ENCODE assay signal across 8 cellular contexts in the genomic region with DNA sequence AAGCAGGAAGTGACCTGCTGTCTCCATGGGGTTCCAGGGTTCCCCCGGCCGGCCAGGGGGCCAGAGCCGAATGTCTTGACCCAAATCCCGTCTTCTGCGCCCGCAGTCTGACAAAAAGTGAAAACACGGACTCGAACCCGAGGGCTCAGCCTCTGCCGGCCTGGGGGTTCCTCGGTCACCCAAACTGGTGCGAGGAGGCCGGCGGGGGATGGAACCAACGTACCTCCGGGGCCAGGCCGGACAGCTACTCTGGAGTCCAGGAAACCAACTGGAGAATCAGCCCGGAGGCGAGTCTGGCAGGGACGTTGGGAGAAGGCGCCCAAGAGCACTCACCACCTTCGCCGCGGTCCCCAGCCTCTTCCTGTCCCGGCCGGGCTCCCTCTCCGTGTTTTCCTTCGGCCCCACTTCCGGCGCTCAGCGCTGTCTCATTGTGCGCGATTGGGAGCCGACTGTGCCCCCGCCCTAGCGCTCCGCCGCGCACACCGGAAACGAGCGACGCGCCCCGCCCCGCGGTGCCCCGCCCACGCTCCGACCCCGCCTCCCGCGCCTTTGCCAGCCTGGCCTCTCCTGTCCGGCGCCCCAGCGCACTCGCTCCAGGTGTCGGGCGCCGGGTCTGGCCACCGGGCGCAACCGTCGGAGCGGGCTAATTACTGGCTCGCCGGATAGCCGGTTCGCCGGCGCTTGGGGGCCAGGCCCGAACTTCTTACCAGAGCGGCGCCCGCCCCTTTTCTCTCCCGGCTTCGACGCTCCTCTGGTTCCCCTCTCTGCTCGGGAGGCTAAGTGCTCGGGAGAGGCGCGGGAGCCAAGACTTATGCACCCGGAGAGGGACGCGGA. TPM values are rescaled to one million over a fixed set of nuclear protein-coding genes. Genes with fewer than 3 reads are reported as not detected.
DNase-seq lines count a peak whose midpoint lies in the region; ATAC-seq, FAIRE-seq and TF ChIP-seq lines count a peak whose summit lies in the region.

A gene with protein sequence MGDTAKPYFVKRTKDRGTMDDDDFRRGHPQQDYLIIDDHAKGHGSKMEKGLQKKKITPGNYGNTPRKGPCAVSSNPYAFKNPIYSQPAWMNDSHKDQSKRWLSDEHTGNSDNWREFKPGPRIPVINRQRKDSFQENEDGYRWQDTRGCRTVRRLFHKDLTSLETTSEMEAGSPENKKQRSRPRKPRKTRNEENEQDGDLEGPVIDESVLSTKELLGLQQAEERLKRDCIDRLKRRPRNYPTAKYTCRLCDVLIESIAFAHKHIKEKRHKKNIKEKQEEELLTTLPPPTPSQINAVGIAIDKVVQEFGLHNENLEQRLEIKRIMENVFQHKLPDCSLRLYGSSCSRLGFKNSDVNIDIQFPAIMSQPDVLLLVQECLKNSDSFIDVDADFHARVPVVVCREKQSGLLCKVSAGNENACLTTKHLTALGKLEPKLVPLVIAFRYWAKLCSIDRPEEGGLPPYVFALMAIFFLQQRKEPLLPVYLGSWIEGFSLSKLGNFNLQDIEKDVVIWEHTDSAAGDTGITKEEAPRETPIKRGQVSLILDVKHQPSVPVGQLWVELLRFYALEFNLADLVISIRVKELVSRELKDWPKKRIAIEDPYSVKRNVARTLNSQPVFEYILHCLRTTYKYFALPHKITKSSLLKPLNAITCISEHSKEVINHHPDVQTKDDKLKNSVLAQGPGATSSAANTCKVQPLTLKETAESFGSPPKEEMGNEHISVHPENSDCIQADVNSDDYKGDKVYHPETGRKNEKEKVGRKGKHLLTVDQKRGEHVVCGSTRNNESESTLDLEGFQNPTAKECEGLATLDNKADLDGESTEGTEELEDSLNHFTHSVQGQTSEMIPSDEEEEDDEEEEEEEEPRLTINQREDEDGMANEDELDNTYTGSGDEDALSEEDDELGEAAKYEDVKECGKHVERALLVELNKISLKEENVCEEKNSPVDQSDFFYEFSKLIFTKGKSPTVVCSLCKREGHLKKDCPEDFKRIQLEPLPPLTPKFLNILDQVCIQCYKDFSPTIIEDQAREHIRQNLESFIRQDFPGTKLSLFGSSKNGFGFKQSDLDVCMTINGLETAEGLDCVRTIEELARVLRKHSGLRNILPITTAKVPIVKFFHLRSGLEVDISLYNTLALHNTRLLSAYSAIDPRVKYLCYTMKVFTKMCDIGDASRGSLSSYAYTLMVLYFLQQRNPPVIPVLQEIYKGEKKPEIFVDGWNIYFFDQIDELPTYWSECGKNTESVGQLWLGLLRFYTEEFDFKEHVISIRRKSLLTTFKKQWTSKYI (N-terminal part only) (minus strand): TSS at position 363 of the 834 bp plus-strand sequence. CDS start 1,211 bp downstream, outside the sequence.

- DNase-seq in AG08395 (ENCODE audit: low spot score) (peak; percentile 96), NCI-H2227 (lab: John Stamatoyannopoulos, UW; ENCODE audit: unreplicated experiment) (peak; percentile 95), WTC11 (ENCODE audit: low spot score) (peak; percentile 97), bronchial epithelial cell (ENCODE audit: low read depth) (peak; percentile 80), iPS-NIHi7 (ENCODE audit: extremely low spot score) (peak; percentile 97), smooth muscle cell (lab: John Stamatoyannopoulos, UW; ENCODE audit: unreplicated experiment) (peak; percentile 90)

- H2AFZ ChIP-seq in smooth muscle cell (ENCODE audit: low read depth): peak within 1 kb of the TSS; percentile 81

- H3K27me3 Mint-ChIP-seq in WTC11 (ENCODE audit: low read depth): peaks cover 17% of the 10 kb centered on the region

- no peaks in the 10 kb centered on the region for H3K9me3 Mint-ChIP-seq in WTC11

- no peak for FAIRE-seq in bronchial epithelial cell (lab: Jason Lieb, UNC)

- peak within 1 kb of the TSS; percentile 88 for H3K4me2 ChIP-seq in smooth muscle cell

- H3K9ac ChIP-seq in smooth muscle cell (ENCODE audit: low read depth): peak within 1 kb of the TSS; percentile 91

- H3K27ac Mint-ChIP-seq in WTC11: peak within 1 kb of the TSS; percentile 99

- H3K9me3 ChIP-seq in smooth muscle cell (replicated peaks; ENCODE audit: low read depth): no peaks in the 10 kb centered on the region

- peaks cover 20% of the 10 kb centered on the region for H3K4me1 Mint-ChIP-seq in WTC11

- WGBS in smooth muscle cell (ENCODE audit: low lambda C conversion rate): 1% methylated on average over 81 of the region's 85 CpGs

- peaks cover 16% of the 10 kb centered on the region for H3K36me3 Mint-ChIP-seq in WTC11

- peaks cover 17% of the 10 kb centered on the region for H3K4me1 ChIP-seq in smooth muscle cell (ENCODE audit: low read depth)

- no peaks in the 10 kb centered on the region for H3F3A ChIP-seq in smooth muscle cell (ENCODE audit: low read depth)

- ATAC-seq in GM18909 (IDR thresholded peaks at IDR 0.05; ENCODE audit: poor library complexity, unreplicated experiment): peak; percentile 85
- peak; percentile 84 for ATAC-seq in HG03159 (IDR thresholded peaks at IDR 0.05; ENCODE audit: unreplicated experiment)
- ATAC-seq in WTC11: peak; percentile 94

- H4K20me1 ChIP-seq in smooth muscle cell (ENCODE audit: low read depth): peaks cover 37% of the 10 kb centered on the region

- H3K79me2 ChIP-seq in smooth muscle cell (ENCODE audit: low read depth): peaks cover 45% of the 10 kb centered on the region

- H3K27ac ChIP-seq in smooth muscle cell (ENCODE audit: low read depth): peak within 1 kb of the TSS; percentile 93

- CTCF ChIA-PET in WTC11 (lab: Charles Lee): no interaction called here

- peak within 1 kb of the TSS; percentile 100 for H3K4me3 Mint-ChIP-seq in WTC11

- TF ChIP-seq CTCF in WTC11 (IDR thresholded peaks at IDR 0.05): no peak
- TF ChIP-seq CTCF in bronchial epithelial cell (IDR thresholded peaks at IDR 0.05; ENCODE audit: insufficient read depth, low read length, severe bottlenecking): no peak
- no peak for TF ChIP-seq CTCF in smooth muscle cell (IDR thresholded peaks at IDR 0.05; ENCODE audit: borderline replicate concordance, insufficient read depth, poor library complexity, severe bottlenecking)

- peak within 1 kb of the TSS; percentile 97 for H3K4me3 ChIP-seq in bronchial epithelial cell (ENCODE audit: low read depth, low read length)
- peak within 1 kb of the TSS; percentile 77 for H3K4me3 ChIP-seq in smooth muscle cell

- H3K36me3 ChIP-seq in bronchial epithelial cell (ENCODE audit: control insufficient read depth, insufficient read depth, low read length) (peaks cover 2% of the 10 kb centered on the region), smooth muscle cell (ENCODE audit: low read depth) (no peaks in the 10 kb centered on the region)

- POLR2A ChIA-PET in WTC11 (lab: Charles Lee): no interaction called here

- H3K27me3 ChIP-seq in bronchial epithelial cell (ENCODE audit: control insufficient read depth, insufficient read depth, low read length) (no peaks in the 10 kb centered on the region), smooth muscle cell (ENCODE audit: low read depth) (no peaks in the 10 kb centered on the region)

TF ChIP-seq in WTC11, 78 proteins besides CTCF, POLR2A, EP300 and RAD21 (continues in another document):
- peak; percentile 22; the same call in 1 of the 2 replicates for TF ChIP-seq KAT7 (CRISPR knock-in tag; IDR thresholded peaks at IDR 0.05; ENCODE audit: borderline replicate concordance)
- no peak for TF ChIP-seq ESRRA (CRISPR knock-in tag; IDR thresholded peaks at IDR 0.05; ENCODE audit: borderline replicate concordance)
- TF ChIP-seq NR1H2 (CRISPR knock-in tag; IDR thresholded peaks at IDR 0.05): no peak
- no peak for TF ChIP-seq GRHL2 (CRISPR knock-in tag; IDR thresholded peaks at IDR 0.05; ENCODE audit: insufficient replicate concordance, severe bottlenecking)
- no peak for TF ChIP-seq ZNF138 (CRISPR knock-in tag; conservative IDR thresholded peaks at IDR 0.05)
- TF ChIP-seq CREB1 (CRISPR knock-in tag; IDR thresholded peaks at IDR 0.05): no peak
- TF ChIP-seq RORB (CRISPR knock-in tag; IDR thresholded peaks at IDR 0.05): no peak
- TF ChIP-seq GABPB1 (CRISPR knock-in tag; IDR thresholded peaks at IDR 0.05): peak; percentile 78
- TF ChIP-seq EMX1 (CRISPR knock-in tag; IDR thresholded peaks at IDR 0.05): no peak
- TF ChIP-seq, protein P1, sequence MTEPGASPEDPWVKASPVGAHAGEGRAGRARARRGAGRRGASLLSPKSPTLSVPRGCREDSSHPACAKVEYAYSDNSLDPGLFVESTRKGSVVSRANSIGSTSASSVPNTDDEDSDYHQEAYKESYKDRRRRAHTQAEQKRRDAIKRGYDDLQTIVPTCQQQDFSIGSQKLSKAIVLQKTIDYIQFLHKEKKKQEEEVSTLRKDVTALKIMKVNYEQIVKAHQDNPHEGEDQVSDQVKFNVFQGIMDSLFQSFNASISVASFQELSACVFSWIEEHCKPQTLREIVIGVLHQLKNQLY (CRISPR knock-in tag; IDR thresholded peaks at IDR 0.05): no peak
- no peak for TF ChIP-seq ZNF396 (CRISPR knock-in tag; IDR thresholded peaks at IDR 0.05; ENCODE audit: borderline replicate concordance)
- TF ChIP-seq ZNF219 (CRISPR knock-in tag; IDR thresholded peaks at IDR 0.05; ENCODE audit: borderline replicate concordance): 0 out of 2 replicates have a peak, but pooled peaks have one; percentile 9
- peak; percentile 74 for TF ChIP-seq CREM (CRISPR knock-in tag; IDR thresholded peaks at IDR 0.05)
- peak; percentile 94 for TF ChIP-seq SP1 (CRISPR knock-in tag; conservative IDR thresholded peaks at IDR 0.05)
- no peak for TF ChIP-seq ZNF671 (CRISPR knock-in tag; IDR thresholded peaks at IDR 0.05)
- no peak for TF ChIP-seq HMGA2 (CRISPR knock-in tag; IDR thresholded peaks at IDR 0.05)
- no peak for TF ChIP-seq FOXJ3 (CRISPR knock-in tag; IDR thresholded peaks at IDR 0.05; ENCODE audit: borderline replicate concordance)
- no peak for TF ChIP-seq CBFB (CRISPR knock-in tag; IDR thresholded peaks at IDR 0.05; ENCODE audit: low read depth)
- 0 out of 2 replicates have a peak, but pooled peaks have one; percentile 17 for TF ChIP-seq ZNF317 (CRISPR knock-in tag; IDR thresholded peaks at IDR 0.05; ENCODE audit: borderline replicate concordance, low read depth)

RNA-seq across cellular contexts. Expression of the gene that starts here (rescaled TPM):
- total RNA-seq in WTC11 (2021): 18.8 to 24.5 TPM (median 19.8 TPM) in 3 replicates
- total RNA-seq in bronchial epithelial cell: 24.7 and 52.4 TPM in 2 replicates
- 35.7 and 43.9 TPM in 2 replicates for total RNA-seq in smooth muscle cell
- 14.9 and 16.0 TPM in 2 replicates for polyA plus RNA-seq in smooth muscle cell

Comparison
In these comparisons a context has a peak if more than half of its experiments do, and no peak if none do; other contexts are left out.
1. Peak in every context shown above with its lines: DNase-seq, ATAC-seq, H3K4me3 ChIP-seq and H3K27ac ChIP-seq.